In the genomic region with DNA sequence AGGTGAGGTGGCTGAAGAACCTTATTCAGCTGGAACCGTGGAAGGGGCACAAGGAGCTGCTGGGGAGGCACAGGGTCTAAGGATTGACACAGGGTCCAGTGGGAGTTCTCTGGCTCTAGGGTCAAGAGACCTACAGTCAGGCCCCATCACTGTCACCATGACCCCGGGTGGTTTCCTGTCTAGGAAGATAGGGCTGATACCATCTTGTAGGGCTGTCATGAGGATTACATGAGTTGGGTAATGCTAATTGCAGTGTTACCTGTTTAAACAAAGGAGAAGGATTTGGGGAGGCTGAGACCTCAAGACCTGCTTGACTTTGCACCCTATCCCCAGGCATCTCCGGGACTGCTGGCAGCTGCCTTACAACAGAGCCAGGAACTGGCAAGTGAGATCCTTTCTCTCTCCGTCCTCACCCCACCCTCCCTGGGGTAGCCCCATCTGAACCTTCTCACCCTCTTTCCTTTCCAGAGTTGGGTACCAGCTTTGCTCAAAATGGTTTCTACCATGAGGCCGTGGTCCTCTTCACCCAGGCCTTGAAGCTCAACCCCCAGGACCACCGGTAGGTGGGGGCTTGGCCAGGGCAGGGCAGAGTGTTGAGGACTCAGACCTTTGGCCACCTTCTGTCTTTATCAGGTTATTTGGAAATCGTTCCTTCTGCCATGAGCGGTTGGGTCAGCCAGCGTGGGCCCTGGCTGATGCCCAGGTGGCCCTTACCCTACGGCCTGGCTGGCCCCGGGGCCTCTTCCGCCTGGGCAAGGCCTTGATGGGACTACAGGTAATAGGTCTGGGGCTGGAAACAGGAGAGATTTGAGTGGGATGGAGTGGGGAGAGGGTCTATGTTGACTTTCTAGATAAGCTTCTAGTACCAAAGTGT, we compare ENCODE assay signal across 17 cellular contexts. TPM values are rescaled to one million over a fixed set of nuclear protein-coding genes. Genes with fewer than 3 reads are reported as not detected.
"Had no signal": no experiment of that assay in that cellular context is flagged by ENCODE, and none has a peak within 500 bp of the region (broad histone marks: within the 10 kb centered on the region; RNA-seq: fewer than 3 reads in every experiment).

No MANE protein-coding gene starts in this region.

- H3K27ac Mint-ChIP-seq: neural progenitor cell, type B pancreatic cell had no signal

- H3K27me3 Mint-ChIP-seq: naive thymus-derived CD8-positive, alpha-beta T cell had no signal

- ATAC-seq: esophagus mucosa; left lung; naive thymus-derived CD8-positive, alpha-beta T cell; pancreas had no signal

- DNase-seq: central memory CD4-positive, alpha-beta T cell; effector CD4-positive, alpha-beta T cell; heart left ventricle; hypothalamus; mammary epithelial cell; naive thymus-derived CD8-positive, alpha-beta T cell; nucleus accumbens; pancreas; sigmoid colon; stimulated activated CD4-positive, alpha-beta T cell treated with anti-CD3 and anti-CD28 coated beads, Interleukin-12 subunit alpha, Interleukin-12 subunit beta, amount 100 ng/mL, for 4 hours; stimulated activated naive CD4-positive, alpha-beta T cell treated with Interleukin-2 at 50 U/mL for 16 hours; thyroid gland had no signal

- H3K4me1 Mint-ChIP-seq: neural progenitor cell had no signal

- H3K9me3 Mint-ChIP-seq: neural progenitor cell, type B pancreatic cell had no signal

- H3K4me3 Mint-ChIP-seq: naive thymus-derived CD8-positive, alpha-beta T cell; neural progenitor cell; type B pancreatic cell had no signal

RNA-seq across cellular contexts. Expression of a gene that starts 7.5 kb away (rescaled TPM):
- total RNA-seq: frontal cortex; mammary epithelial cell; naive thymus-derived CD8-positive, alpha-beta T cell had no signal
